Comparison of ENCODE assay signal across 7 cellular contexts in the genomic region with DNA sequence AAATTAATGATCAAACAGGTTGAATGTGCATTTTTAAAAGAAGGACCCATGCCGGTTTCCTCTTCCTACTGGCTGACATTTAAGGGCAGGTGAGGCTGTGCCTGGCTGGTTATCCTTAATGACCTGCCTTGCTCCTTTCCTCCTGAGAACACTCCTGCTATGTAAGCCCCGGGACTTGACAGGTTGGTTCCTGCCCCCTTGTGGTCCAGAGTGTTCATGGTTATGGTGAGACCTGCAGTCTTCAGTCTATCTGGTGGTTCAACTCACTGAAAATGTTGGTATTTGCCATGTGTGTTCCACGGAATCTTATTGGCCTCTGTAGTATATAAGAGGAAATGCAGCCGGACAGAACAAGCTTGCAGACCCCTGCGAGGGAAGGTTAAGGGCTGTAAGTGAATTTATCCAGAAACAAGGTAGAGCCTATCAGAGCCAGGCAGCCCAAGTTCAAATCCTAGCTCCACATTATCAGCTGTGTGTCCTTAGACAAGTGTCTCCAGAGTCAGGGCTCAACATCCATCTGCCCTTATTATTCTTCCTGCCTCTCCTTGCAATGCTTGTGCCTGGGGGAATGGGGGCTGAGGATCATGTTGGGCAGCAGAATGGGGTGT. TPM values are rescaled to one million over a fixed set of nuclear protein-coding genes. Genes with fewer than 3 reads are reported as not detected.
DNase-seq lines count a peak whose midpoint lies in the region; ATAC-seq and TF ChIP-seq lines count a peak whose summit lies in the region.

No MANE protein-coding gene starts in this region.

- intact Hi-C loops in PC-9 (cut with micrococcal nuclease; ENCODE audit: unreplicated experiment), result loop anchor here (1.0 to 5.0 kb wide), 3 partner anchors 80 to 309 kb away; no protein-coding TSS in a partner anchor
- intact Hi-C loops in lower leg skin (cut with DNase I; ENCODE audit: low total_unique reads), result no loop called here

- H3K27ac ChIP-seq in KMS-11 (no peak overlapping the region), PC-9 (no peak overlapping the region), mesendoderm (ENCODE audit: low read depth, low read length) (no peak overlapping the region)

- H3K79me2 ChIP-seq in KMS-11 (ENCODE audit: insufficient read depth, low read depth), result no peaks in the 10 kb centered on the region
- no peaks in the 10 kb centered on the region for H3K79me2 ChIP-seq in PC-9 (ENCODE audit: low read depth)
- no peaks in the 10 kb centered on the region for H3K79me2 ChIP-seq in mesendoderm (ENCODE audit: control insufficient read depth, insufficient read depth, low read length)

- H3K4me3 ChIP-seq in KMS-11 (IDR thresholded peaks at IDR 0.05; ENCODE audit: insufficient read depth, low read depth, low read length) (no peak overlapping the region), PC-9 (no peak overlapping the region), mesendoderm (ENCODE audit: low read length) (no peak overlapping the region), lower leg skin (ENCODE audit: low read depth, poor library complexity, severe bottlenecking) (no peak overlapping the region)

- H2AK5ac ChIP-seq in mesendoderm (ENCODE audit: low read length), result no peak overlapping the region

- H3K9me3 ChIP-seq in PC-9 (ENCODE audit: insufficient read depth, low read depth), result no peaks in the 10 kb centered on the region

- no peaks in the 10 kb centered on the region for H4K20me1 ChIP-seq in KMS-11 (ENCODE audit: insufficient read depth)
- H4K20me1 ChIP-seq in PC-9 (ENCODE audit: insufficient read depth), result no peaks in the 10 kb centered on the region

- H3K9me2 ChIP-seq in PC-9 (ENCODE audit: insufficient read depth), result no peaks in the 10 kb centered on the region; the same call in 1 of the 2 replicates

- H2BK120ac ChIP-seq in mesendoderm (ENCODE audit: low read depth, low read length), result no peak overlapping the region

- TF ChIP-seq POLR2A in lower leg skin (IDR thresholded peaks at IDR 0.05), result no peak

- no peak overlapping the region for H4K5ac ChIP-seq in mesendoderm (ENCODE audit: low read length)

- H3K9ac ChIP-seq in KMS-11 (no peak overlapping the region), mesendoderm (ENCODE audit: low read length) (no peak overlapping the region)

- CTCF ChIA-PET in PC-9 (lab: Charles Lee), result no interaction called here

- WGBS in mesendoderm (ENCODE audit: extremely low coverage, insufficient coverage, low lambda C conversion rate), result no CpG with 5 or more reads among the region's 5 CpGs
- 17 to 26% methylated on average over 5 of the region's 5 CpGs for WGBS in lower leg skin, 2 donors

- H3K56ac ChIP-seq in mesendoderm (ENCODE audit: low read length), result no peak overlapping the region

- no peak overlapping the region for H3K4me2 ChIP-seq in KMS-11
- no peak overlapping the region for H3K4me2 ChIP-seq in PC-9
- no peak overlapping the region for H3K4me2 ChIP-seq in mesendoderm (ENCODE audit: low read length)

- H2BK5ac ChIP-seq in mesendoderm (ENCODE audit: low read length), result no peak overlapping the region

- no peak overlapping the region for H3K23ac ChIP-seq in mesendoderm (ENCODE audit: low read length)

- H2BK15ac ChIP-seq in mesendoderm (replicated peaks; ENCODE audit: low read depth), result no peak overlapping the region

- no peaks in the 10 kb centered on the region for H3K4me1 ChIP-seq in KMS-11 (ENCODE audit: low read depth, poor library complexity, severe bottlenecking)
- no peaks in the 10 kb centered on the region for H3K4me1 ChIP-seq in PC-9 (replicated peaks; ENCODE audit: insufficient read depth)
- peaks cover 3% of the 10 kb centered on the region for H3K4me1 ChIP-seq in mesendoderm (ENCODE audit: control insufficient read depth, low read depth, low read length)

- no peak overlapping the region for H3K4ac ChIP-seq in mesendoderm (ENCODE audit: low read depth, low read length)

- no peak for ATAC-seq in GM21526 (IDR thresholded peaks at IDR 0.05; ENCODE audit: low FRiP score, unreplicated experiment)

- peak; percentile 58 for DNase-seq in ELF-1 (ENCODE audit: low read depth, low spot score)
- peak; percentile 38 to 74 for DNase-seq in PC-9
- peak; percentile 92 for DNase-seq in cerebellar cortex (ENCODE audit: low spot score)
- DNase-seq in mesendoderm, result peak; percentile 91
- DNase-seq in lower leg skin (ENCODE audit: low spot score in 2 of 2), result no peak

- H2AFZ ChIP-seq in KMS-11 (ENCODE audit: low read depth), result no peak overlapping the region
- H2AFZ ChIP-seq in PC-9, result no peak overlapping the region

- peaks cover 56% of the 10 kb centered on the region; the same call in 1 of the 2 replicates for H3K27me3 ChIP-seq in KMS-11 (ENCODE audit: insufficient read depth, low read depth)
- H3K27me3 ChIP-seq in PC-9 (ENCODE audit: insufficient read depth, low read depth), result peaks cover 23% of the 10 kb centered on the region
- H3K27me3 ChIP-seq in mesendoderm (ENCODE audit: insufficient read depth, low read length, poor library complexity), result no peaks in the 10 kb centered on the region

- no peaks in the 10 kb centered on the region for H3K79me1 ChIP-seq in mesendoderm (ENCODE audit: low read length)

- no peak overlapping the region for H3K18ac ChIP-seq in mesendoderm (ENCODE audit: low read length)

- TF ChIP-seq CTCF in KMS-11 (conservative IDR thresholded peaks at IDR 0.05; ENCODE audit: low read depth, low read length) (peak; percentile 79), PC-9 (conservative IDR thresholded peaks at IDR 0.05) (peak; percentile 70), lower leg skin (IDR thresholded peaks at IDR 0.05) (no peak)

- no peaks in the 10 kb centered on the region for H3F3A ChIP-seq in PC-9 (ENCODE audit: insufficient read depth, low read depth)

- H4K8ac ChIP-seq in mesendoderm (ENCODE audit: low read depth, low read length), result no peak overlapping the region

- no TSS peak for BruUV-seq in PC-9 (replicated peaks; lab: Mats Ljungman, UMichigan)

- H3K36me3 ChIP-seq in KMS-11 (ENCODE audit: insufficient read depth) (no peaks in the 10 kb centered on the region), PC-9 (ENCODE audit: low read depth) (no peaks in the 10 kb centered on the region), mesendoderm (ENCODE audit: control insufficient read depth, insufficient read depth, low read length) (no peaks in the 10 kb centered on the region)

- POLR2A ChIA-PET in PC-9 (lab: Charles Lee; ENCODE audit: unreplicated experiment), result no interaction called here

RNA-seq across cellular contexts. Expression of a gene that starts 5.2 kb away (rescaled TPM):
- not detected in 2 replicates for total RNA-seq in PC-9 (2021)
- not detected for polyA plus RNA-seq in mesendoderm (2013, experiment 1 of 2)
- not detected for polyA plus RNA-seq in mesendoderm (2013, experiment 2 of 2)
- not detected for total RNA-seq in lower leg skin

RNA-seq across cellular contexts. Expression of a gene that starts 23.9 kb away (rescaled TPM):
- total RNA-seq in PC-9 (2021), result not detected in 2 replicates
- not detected for polyA plus RNA-seq in mesendoderm (2013, experiment 1 of 2)
- not detected for polyA plus RNA-seq in mesendoderm (2013, experiment 2 of 2)
- not detected for total RNA-seq in lower leg skin

RNA-seq across cellular contexts. Expression of a gene that starts 44.0 kb away (rescaled TPM):
- not detected in 2 replicates for total RNA-seq in PC-9 (2021)
- not detected for polyA plus RNA-seq in mesendoderm (2013, experiment 1 of 2)
- not detected for polyA plus RNA-seq in mesendoderm (2013, experiment 2 of 2)
- not detected for total RNA-seq in lower leg skin

Comparison
In these comparisons a context has a peak if more than half of its experiments do, and no peak if none do; other contexts are left out.
1. DNase-seq: peak in ELF-1 (single experiment), PC-9 (2 of 2), cerebellar cortex (single experiment) and mesendoderm (single experiment); none in lower leg skin (0 of 2).
2. CTCF ChIP-seq: peak in KMS-11 (single experiment) and PC-9 (single experiment); none in lower leg skin (0 of 3).